ENCODE assay signal across 23 cellular contexts in the genomic region with DNA sequence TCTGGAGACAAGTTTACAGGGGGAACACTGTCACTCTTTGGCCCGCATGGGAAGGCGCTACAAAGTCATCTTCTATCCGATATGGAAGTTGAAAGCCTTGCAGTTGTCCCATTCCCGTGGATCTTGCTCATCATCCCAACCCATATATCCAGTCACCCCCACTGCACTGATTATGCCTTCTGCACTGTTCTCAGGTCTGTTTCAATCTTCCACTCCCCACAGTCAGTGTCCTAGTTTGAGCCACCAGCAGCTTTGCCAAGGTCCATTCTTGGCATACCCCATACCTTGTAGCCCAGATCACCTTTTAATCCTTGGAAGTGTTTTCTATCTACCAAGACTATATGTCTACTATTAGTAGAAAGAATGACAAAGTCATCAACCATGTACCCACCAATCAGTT.
"Had no signal": no experiment of that assay in that cellular context is flagged by ENCODE, and none has a peak within 500 bp of the region (broad histone marks: within the 10 kb centered on the region; RNA-seq: fewer than 3 reads in every experiment).

No MANE protein-coding gene starts in this region.

- H3K27ac Mint-ChIP-seq: activated CD4-positive, alpha-beta memory T cell treated with anti-CD3 and anti-CD28 coated beads for 36 hours; activated naive CD8-positive, alpha-beta T cell; T-helper 1 cell treated with Interleukin-12 subunit alpha and Interleukin-12 subunit beta and Interleukin-4 antibody, amounts not matched to agents 30 μg/mL and 1 μg/mL, for 36 hours had no signal

- H3K36me3 ChIP-seq: Peyer's patch had no signal

- H3K4me3 Mint-ChIP-seq: activated CD4-positive, alpha-beta memory T cell treated with anti-CD3 and anti-CD28 coated beads for 36 hours; activated CD4-positive, alpha-beta T cell treated with anti-CD3 and anti-CD28 coated beads, Interleukin-2, amount 10 ng/mL, durations not matched to agents 7 days and 5 days; activated naive CD8-positive, alpha-beta T cell; activated T-cell treated with anti-CD3 and anti-CD28 coated beads, Interleukin-2, amount 50 U/mL, for 4 hours; T-helper 1 cell treated with Interleukin-12 subunit alpha and Interleukin-12 subunit beta and Interleukin-4 antibody, amounts not matched to agents 30 μg/mL and 1 μg/mL, for 36 hours had no signal

- H3K4me3 ChIP-seq: Peyer's patch had no signal

- ATAC-seq: activated T-cell treated with anti-CD3 and anti-CD28 coated beads, Interleukin-2, amount 50 U/mL, for 4 hours had no signal

- H3K27ac ChIP-seq: Peyer's patch had no signal

- FAIRE-seq: TTC549 had no signal

- H3K27me3 ChIP-seq: Peyer's patch had no signal

- H3K9me3 ChIP-seq: Peyer's patch had no signal

- H3K4me1 ChIP-seq: Peyer's patch had no signal

- DNase-seq: activated CD4-positive, alpha-beta memory T cell treated with anti-CD3 and anti-CD28 coated beads for 36 hours; activated CD4-positive, alpha-beta T cell treated with anti-CD3 and anti-CD28 coated beads, Interleukin-2, amount 10 ng/mL, durations not matched to agents 7 days and 5 days; activated CD4-positive, CD25-positive, alpha-beta regulatory T cell; activated CD8-positive, alpha-beta memory T cell treated with anti-CD3 and anti-CD28 coated beads for 24 hours; activated effector memory CD4-positive, alpha-beta T cell treated with anti-CD3 and anti-CD28 coated beads, Interleukin-2, amount 50 U/mL, for 16 hours; activated naive CD4-positive, alpha-beta T cell treated with Interleukin-2 at 50 U/mL for 16 hours; activated T-cell treated with anti-CD3 and anti-CD28 coated beads, Interleukin-2, amount 50 U/mL, for 4 hours; amygdala; MM.1S; NCI-H1105; NCI-H1436; NCI-H1694 treated with DMSO at 0.1 percent for 48 hours; NCI-H2029 treated with DMSO at 0.1 percent for 48 hours; NCI-H345; NCI-H510A treated with DMSO at 0.1 percent for 48 hours; NCI-H69; NK-92 treated with Interleukin-12 subunit alpha and Interleukin-12 subunit beta, amount 100 ng/mL, for 24 hours; Peyer's patch; SHP77 treated with DMSO at 0.1 percent for 48 hours; T1000 had no signal

- H3K27me3 Mint-ChIP-seq: activated CD4-positive, alpha-beta memory T cell treated with anti-CD3 and anti-CD28 coated beads for 36 hours; activated CD4-positive, alpha-beta T cell treated with anti-CD3 and anti-CD28 coated beads, Interleukin-2, amount 10 ng/mL, durations not matched to agents 7 days and 5 days; activated naive CD8-positive, alpha-beta T cell had no signal
